Comparison of ENCODE assay signal across 13 cellular contexts in the genomic region with DNA sequence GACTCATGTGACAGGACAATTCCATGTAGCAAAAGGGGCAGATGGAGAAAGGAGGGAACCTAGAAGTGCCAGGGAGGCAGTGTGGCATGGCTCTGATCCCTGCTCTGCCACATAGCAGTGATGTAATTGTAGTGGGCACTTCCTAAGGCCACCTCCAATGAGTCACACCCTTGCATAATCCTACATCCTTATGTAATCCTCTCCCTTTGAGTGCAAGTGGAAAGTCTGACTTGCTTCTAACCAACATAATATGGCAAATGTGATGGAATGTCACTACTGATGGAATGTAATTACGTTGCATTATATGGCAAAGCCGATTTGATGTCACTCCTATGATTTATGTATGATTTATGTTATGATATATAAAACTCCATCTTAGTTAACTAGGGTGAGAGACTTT.
DNase-seq lines count a peak whose midpoint lies in the region; ATAC-seq, FAIRE-seq and TF ChIP-seq lines count a peak whose summit lies in the region.
"Had no signal": no experiment of that assay in that cellular context is flagged by ENCODE, and none has a peak within 500 bp of the region (broad histone marks: within the 10 kb centered on the region; RNA-seq: fewer than 3 reads in every experiment).

No MANE protein-coding gene starts in this region.

- TF ChIP-seq RAD21 in Ishikawa (IDR thresholded peaks at IDR 0.05; ENCODE audit: low read depth) (no peak), HepG2 (CRISPR knock-in tag; IDR thresholded peaks at IDR 0.05) (no peak)

- H3K27ac ChIP-seq in adrenal gland: peak overlapping the region in 2 of 5 donors; percentile 25 to 27
- H3K27ac ChIP-seq in HepG2 (ENCODE audit: extremely low read length, insufficient read depth, low read length): no peak overlapping the region
- H3K27ac ChIP-seq: heart right ventricle, right atrium auricular region, SJSA1 had no signal

- no peak overlapping the region for H2AFZ ChIP-seq in HepG2 (ENCODE audit: low read length)

- no peaks in the 10 kb centered on the region for H3K79me2 ChIP-seq in HepG2 (ENCODE audit: insufficient read depth, low read length)

- H3K36me3 ChIP-seq in adrenal gland (replicated peaks in 1 of 2): no peaks in the 10 kb centered on the region
- no peaks in the 10 kb centered on the region for H3K36me3 ChIP-seq in HepG2 (replicated peaks in 1 of 2; ENCODE audit: control insufficient read depth in 1 of 2, insufficient read depth in 2 of 2, low read length in 2 of 2)
- H3K36me3 ChIP-seq: heart right ventricle, right atrium auricular region, SJSA1 had no signal

- CTCF ChIA-PET in HepG2 (lab: Yijun Ruan, JAX; ENCODE audit: low intra/inter-chr PET ratio, low total read pairs): no interaction called here
- CTCF ChIA-PET in activated CD8-positive, alpha-beta T cell treated with anti-CD3 and anti-CD28 coated beads, Interleukin-2, amount 10 ng/mL, durations not matched to agents 7 days and 5 days (lab: Charles Lee): no interaction called here

- no peak overlapping the region for H3K4me3 Mint-ChIP-seq in activated CD8-positive, alpha-beta T cell treated with anti-CD3 and anti-CD28 coated beads, Interleukin-2, amount 10 ng/mL, durations not matched to agents 7 days and 5 days

- H3K4me3 ChIP-seq in adrenal gland (no peak overlapping the region), HepG2 (replicated peaks in 1 of 3; ENCODE audit: insufficient read depth in 1 of 3, low read depth in 2 of 3, low read length in 3 of 3) (no peak overlapping the region), lower leg skin (ENCODE audit: low read depth, poor library complexity, severe bottlenecking) (no peak overlapping the region)
- H3K4me3 ChIP-seq: heart right ventricle, right atrium auricular region, SJSA1 had no signal

- H3K4me1 Mint-ChIP-seq in activated CD8-positive, alpha-beta T cell treated with anti-CD3 and anti-CD28 coated beads, Interleukin-2, amount 10 ng/mL, durations not matched to agents 7 days and 5 days (ENCODE audit: low read depth): no peaks in the 10 kb centered on the region

- no peaks in the 10 kb centered on the region for H3K36me3 Mint-ChIP-seq in activated CD8-positive, alpha-beta T cell treated with anti-CD3 and anti-CD28 coated beads, Interleukin-2, amount 10 ng/mL, durations not matched to agents 7 days and 5 days (ENCODE audit: low read depth)

- intact Hi-C loops in adrenal gland (cut with DNase I): no loop called here
- intact Hi-C loops in HepG2 (cut with micrococcal nuclease; ENCODE audit: unreplicated experiment): no loop called here
- intact Hi-C loops in lower leg skin (cut with DNase I; ENCODE audit: low total_unique reads): no loop called here

- no peak for ATAC-seq in HepG2
- ATAC-seq in activated CD4-positive, CD25-positive, alpha-beta regulatory T cell treated with anti-CD3 and anti-CD28 coated beads, Interleukin-2, amount 50 U/mL, for 24 hours: no peak
- no peak for ATAC-seq in activated CD8-positive, alpha-beta T cell treated with anti-CD3 and anti-CD28 coated beads, Interleukin-2, amount 10 ng/mL, durations not matched to agents 7 days and 5 days

- H3K4me2 ChIP-seq in HepG2 (ENCODE audit: low read depth, low read length): no peak overlapping the region

- TF ChIP-seq EP300 in Ishikawa (IDR thresholded peaks at IDR 0.05; ENCODE audit: borderline replicate concordance) (peak; percentile 69; the same call in 1 of the 2 replicates), HepG2 (IDR thresholded peaks at IDR 0.05; ENCODE audit: low read depth in 2 of 2, low read length in 2 of 2) (no peak; a peak in 1 of 4 replicates), HepG2 (CRISPR knock-in tag; IDR thresholded peaks at IDR 0.05; ENCODE audit: borderline replicate concordance) (no peak)

- POLR2A ChIA-PET in HepG2 (lab: Yijun Ruan, JAX): no interaction called here
- POLR2A ChIA-PET in activated CD8-positive, alpha-beta T cell treated with anti-CD3 and anti-CD28 coated beads, Interleukin-2, amount 10 ng/mL, durations not matched to agents 7 days and 5 days (lab: Charles Lee): no interaction called here

- H4K20me1 ChIP-seq in HepG2 (ENCODE audit: insufficient read depth, low read length): no peaks in the 10 kb centered on the region

- 37 to 56% (median 42%) methylated on average over 2 of the region's 2 CpGs for WGBS in adrenal gland, 4 donors
- 3% methylated on average over 2 of the region's 2 CpGs for WGBS in HepG2 (ENCODE audit: low lambda C conversion rate)
- WGBS in lower leg skin, 2 donors: 43 to 46% methylated on average over 2 of the region's 2 CpGs

- peaks cover 16% of the 10 kb centered on the region for H3K27me3 Mint-ChIP-seq in activated CD8-positive, alpha-beta T cell treated with anti-CD3 and anti-CD28 coated beads, Interleukin-2, amount 10 ng/mL, durations not matched to agents 7 days and 5 days (ENCODE audit: low read depth)

- H3K27ac Mint-ChIP-seq in activated CD8-positive, alpha-beta T cell treated with anti-CD3 and anti-CD28 coated beads, Interleukin-2, amount 10 ng/mL, durations not matched to agents 7 days and 5 days: no peak overlapping the region

- H3K27me3 ChIP-seq in adrenal gland: no peaks in the 10 kb centered on the region
- H3K27me3 ChIP-seq in HepG2 (ENCODE audit: control insufficient read depth in 1 of 2, insufficient read depth in 2 of 2, low read length in 2 of 2): no peaks in the 10 kb centered on the region
- H3K27me3 ChIP-seq: heart right ventricle, right atrium auricular region, SJSA1 had no signal

- FAIRE-seq in HepG2 (lab: Jason Lieb, UNC): no peak

- BruUV-seq in HepG2 (replicated peaks; lab: Mats Ljungman, UMichigan): no TSS peak

- TF ChIP-seq CTCF in adrenal gland (IDR thresholded peaks at IDR 0.05) (no peak), HepG2 (CRISPR knock-in tag; IDR thresholded peaks at IDR 0.05) (no peak), lower leg skin (IDR thresholded peaks at IDR 0.05) (no peak)

- H3K4me1 ChIP-seq in adrenal gland (replicated peaks in 1 of 2) (peaks cover 4 to 7% of the 10 kb centered on the region in 2 donors), HepG2 (ENCODE audit: insufficient read depth, low read length) (no peaks in the 10 kb centered on the region)
- H3K4me1 ChIP-seq: right atrium auricular region had no signal

- TF ChIP-seq POLR2A in adrenal gland (IDR thresholded peaks at IDR 0.05) (peak in 1 of 2 donors; percentile 74), HepG2 (IDR thresholded peaks at IDR 0.05; ENCODE audit: insufficient read depth in 1 of 2, low read depth in 2 of 2, low read length in 2 of 2) (no peak), lower leg skin (IDR thresholded peaks at IDR 0.05) (no peak)

- in situ Hi-C loops in HepG2 (cut with HindIII; ENCODE audit: extremely low pct_ligation_motif_present, low pct_unique_long_range_greater_than_20kb): no loop called here

- DNase-seq in AML-193 (lab: John Stamatoyannopoulos, UW): peak; percentile 97 to 98
- DNase-seq in adrenal gland: peak; percentile 72 to 82 (median 76)
- peak; percentile 24 for DNase-seq in HepG2 (ENCODE audit: low spot score)
- no peak for DNase-seq in activated CD4-positive, alpha-beta T cell treated with anti-CD3 and anti-CD28 coated beads for 4 hours
- no peak for DNase-seq in lower leg skin (ENCODE audit: low spot score in 2 of 2)
- no peak for DNase-seq in activated CD8-positive, alpha-beta T cell treated with anti-CD3 and anti-CD28 coated beads, Interleukin-2, amount 10 ng/mL, durations not matched to agents 7 days and 5 days
- DNase-seq: activated gamma-delta T cell, DMS153, heart right ventricle had no signal

- H3K9ac ChIP-seq in HepG2 (ENCODE audit: insufficient read depth, low read depth, low read length): no peak overlapping the region

- H3K9me3 ChIP-seq in adrenal gland (replicated peaks in 1 of 3): no peaks in the 10 kb centered on the region
- H3K9me3 ChIP-seq in HepG2 (ENCODE audit: low read length): no peaks in the 10 kb centered on the region
- H3K9me3 ChIP-seq: heart right ventricle, right atrium auricular region, SJSA1 had no signal

- no peaks in the 10 kb centered on the region for H3K9me3 Mint-ChIP-seq in activated CD8-positive, alpha-beta T cell treated with anti-CD3 and anti-CD28 coated beads, Interleukin-2, amount 10 ng/mL, durations not matched to agents 7 days and 5 days (ENCODE audit: insufficient read depth)

TF ChIP-seq in Ishikawa, 13 proteins besides CTCF, POLR2A, EP300 and RAD21 (continues in another document):
- TF ChIP-seq MAX (IDR thresholded peaks at IDR 0.05): 0 out of 2 replicates have a peak, but pooled peaks have one; percentile 31
- no peak for TF ChIP-seq TAF1 (IDR thresholded peaks at IDR 0.05; ENCODE audit: low read depth)
- TF ChIP-seq ZBTB7A (IDR thresholded peaks at IDR 0.05; ENCODE audit: low read depth): no peak

TF ChIP-seq in HepG2, 621 proteins besides CTCF, POLR2A, EP300 and RAD21 (continues in another document):
- TF ChIP-seq ZNF337 (CRISPR knock-in tag; IDR thresholded peaks at IDR 0.05; ENCODE audit: borderline replicate concordance, low read depth) (no peak), FOSL1 (CRISPR knock-in tag; IDR thresholded peaks at IDR 0.05; ENCODE audit: borderline replicate concordance) (peak; percentile 50; the same call in 1 of the 2 replicates), ATF3 (CRISPR knock-in tag; IDR thresholded peaks at IDR 0.05) (peak; percentile 44; the same call in 1 of the 2 replicates), YEATS2 (CRISPR knock-in tag; IDR thresholded peaks at IDR 0.05; ENCODE audit: borderline replicate concordance) (no peak), CEBPG (CRISPR knock-in tag; IDR thresholded peaks at IDR 0.05) (peak; percentile 31; the same call in 1 of the 2 replicates), RARA (CRISPR knock-in tag; IDR thresholded peaks at IDR 0.05) (0 out of 2 replicates have a peak, but pooled peaks have one; percentile 39)

Comparison
In these comparisons a context has a peak if more than half of its experiments do, and no peak if none do; other contexts are left out.
1. DNase-seq: peak in AML-193 (2 of 2), adrenal gland (7 of 7) and HepG2 (single experiment); none in activated CD4-positive, alpha-beta T cell treated with anti-CD3 and anti-CD28 coated beads for 4 hours (0 of 2), lower leg skin (0 of 2) and activated CD8-positive, alpha-beta T cell treated with anti-CD3 and anti-CD28 coated beads, Interleukin-2, amount 10 ng/mL, durations not matched to agents 7 days and 5 days (single experiment).